ENCODE assay signal across 1 cellular context in genomic region chr2:200377143-200377773, GRCh38.
TF ChIP-seq lines count a peak whose summit lies in the region.

No MANE protein-coding gene starts in this region.

TF ChIP-seq in GM23338, 12 proteins besides CTCF, POLR2A, EP300 and RAD21 (continued from another document):
- TF ChIP-seq ZNF462 (CRISPR knock-in tag; IDR thresholded peaks at IDR 0.05) (no peak), ETS1 (IDR thresholded peaks at IDR 0.05) (no peak), CREB1 (CRISPR knock-in tag; IDR thresholded peaks at IDR 0.05; ENCODE audit: low read depth) (no peak), EZH2phosphoT487 (IDR thresholded peaks at IDR 0.05; ENCODE audit: unreplicated experiment) (no peak), ZNF331 (CRISPR knock-in tag; IDR thresholded peaks at IDR 0.05; ENCODE audit: low read depth) (no peak), NANOG (IDR thresholded peaks at IDR 0.05; ENCODE audit: borderline replicate concordance) (no peak), POLR2AphosphoS5 (IDR thresholded peaks at IDR 0.05; ENCODE audit: low read depth) (no peak), EZH2 (IDR thresholded peaks at IDR 0.05; ENCODE audit: low read depth, unreplicated experiment) (no peak), JUNB (IDR thresholded peaks at IDR 0.05; ENCODE audit: unreplicated experiment) (no peak)
